12 cellular contexts compared by ENCODE assay signal in the genomic region with DNA sequence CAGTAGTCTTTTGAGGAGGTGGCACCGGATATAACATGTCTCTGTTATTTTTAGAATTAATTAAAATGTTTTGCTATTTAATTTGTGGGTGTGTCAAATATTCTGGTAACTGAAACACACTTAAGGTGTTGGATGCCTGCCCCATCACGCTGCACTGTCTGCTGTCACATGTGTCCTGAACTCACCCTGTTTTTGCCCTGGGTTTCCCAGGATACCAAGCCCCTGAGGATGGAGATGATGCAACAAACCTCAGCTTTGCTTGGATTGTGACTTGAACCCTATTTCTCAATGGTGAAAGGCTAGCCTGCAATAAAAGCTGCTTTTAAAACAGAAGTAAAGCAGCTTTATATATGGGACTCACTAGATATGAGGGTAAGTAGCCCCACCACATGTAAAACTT. TPM values are rescaled to one million over a fixed set of nuclear protein-coding genes. Genes with fewer than 3 reads are reported as not detected.
DNase-seq lines count a peak whose midpoint lies in the region; ATAC-seq lines count a peak whose summit lies in the region.
"Had no signal": no experiment of that assay in that cellular context is flagged by ENCODE, and none has a peak within 500 bp of the region (broad histone marks: within the 10 kb centered on the region; RNA-seq: fewer than 3 reads in every experiment).

No MANE protein-coding gene starts in this region.

- intact Hi-C loops in head of caudate nucleus (cut with DNase I), result no loop called here

- peak; percentile 21 for DNase-seq in AG08396 (ENCODE audit: low spot score)
- DNase-seq in M059J (ENCODE audit: low read depth), result peak; percentile 6
- peak; percentile 50 for DNase-seq in dedifferentiated amniotic fluid mesenchymal stem cell (ENCODE audit: extremely low spot score)
- peak; percentile 65 for DNase-seq in iris pigment epithelial cell (ENCODE audit: low read depth)
- DNase-seq in DMS79 treated with DMSO at 0.1 percent for 48 hours (lab: John Stamatoyannopoulos, UW), result no peak
- DNase-seq in head of caudate nucleus, result no peak
- DNase-seq: amniotic stem cell, DMS79, NCI-H1436, NCI-H774 had no signal

- ATAC-seq in HG02938 (IDR thresholded peaks at IDR 0.05; ENCODE audit: unreplicated experiment), result no peak
- no peak for ATAC-seq in GM19351 (IDR thresholded peaks at IDR 0.05; ENCODE audit: unreplicated experiment)

RNA-seq across cellular contexts. Expression of gene DUSP14, which starts 11.5 kb away (rescaled TPM):
- 71.2 and 94.7 TPM in 2 replicates for total RNA-seq in M059J (2014; rRNA removed; shearing (Covaris generic))

Comparison
In these comparisons a context has a peak if more than half of its experiments do, and no peak if none do; other contexts are left out.
1. DNase-seq: peak in AG08396 (single experiment), M059J (single experiment), dedifferentiated amniotic fluid mesenchymal stem cell (single experiment) and iris pigment epithelial cell (single experiment); none in DMS79 treated with DMSO at 0.1 percent for 48 hours (single experiment) and head of caudate nucleus (0 of 42).